14 cellular contexts compared by ENCODE assay signal in genomic region chr2:106996136-106996769, GRCh38.
A peak's percentile ranks its signal among the peaks of the same experiment; 100 is the strongest.
DNase-seq lines count a peak whose midpoint lies in the region; ATAC-seq and TF ChIP-seq lines count a peak whose summit lies in the region.
"Had no signal": no experiment of that assay in that cellular context is flagged by ENCODE, and none has a peak within 500 bp of the region (broad histone marks: within the 10 kb centered on the region; RNA-seq: fewer than 3 reads in every experiment).

No MANE protein-coding gene starts in this region.

- no peaks in the 10 kb centered on the region for H3K9me3 Mint-ChIP-seq in nephron

- H3K36me3 ChIP-seq in SK-N-SH (replicated peaks in 1 of 2; ENCODE audit: control insufficient read depth in 1 of 2, insufficient read depth in 2 of 2, low read length in 1 of 2) (no peaks in the 10 kb centered on the region), stomach (no peaks in the 10 kb centered on the region)
- H3K36me3 ChIP-seq: brain microvascular endothelial cell, pancreas, SJSA1, tibial nerve had no signal

- 78% methylated on average over 11 of the region's 11 CpGs for WGBS in SK-N-SH (ENCODE audit: low lambda C conversion rate)
- 57 to 63% (median 58%) methylated on average over 11 of the region's 11 CpGs for WGBS in stomach, 5 donors

- H3K9me2 ChIP-seq in SK-N-SH = no peaks in the 10 kb centered on the region

- H3F3A ChIP-seq in SK-N-SH (replicated peaks; ENCODE audit: insufficient read depth) = peaks cover 10% of the 10 kb centered on the region

- POLR2A ChIA-PET in SK-N-SH (lab: Yijun Ruan, JAX) = interaction anchor here (0.5 kb wide), 1 partner anchor 164 kb away, joined by 4 read pairs; no protein-coding TSS in a partner anchor

- H3K4me3 Mint-ChIP-seq in nephron = peak overlapping the region in 1 of 3 experiments; percentile 32

- CTCF ChIA-PET in SK-N-SH (lab: Yijun Ruan, JAX) = no interaction called here

- H3K27ac ChIP-seq in SK-N-SH (ENCODE audit: low read depth in 2 of 2, low read length in 1 of 2) (peak overlapping the region; percentile 10 to 25; a peak in 1 of 4 replicates), stomach (no peak overlapping the region)
- H3K27ac ChIP-seq: brain microvascular endothelial cell, pancreas, SJSA1, tibial nerve had no signal

- no peaks in the 10 kb centered on the region for H3K36me3 Mint-ChIP-seq in nephron (ENCODE audit: low read depth)

- H3K27me3 ChIP-seq in SK-N-SH (ENCODE audit: insufficient read depth) (no peaks in the 10 kb centered on the region), stomach (no peaks in the 10 kb centered on the region)
- H3K27me3 ChIP-seq: brain microvascular endothelial cell, pancreas, tibial nerve had no signal

- no peaks in the 10 kb centered on the region for H3K79me2 ChIP-seq in SK-N-SH (ENCODE audit: insufficient read depth)

- peak overlapping the region; percentile 11 to 75 (median 59) for H3K27ac Mint-ChIP-seq in nephron

- intact Hi-C loops in stomach (cut with DNase I; ENCODE audit: low total_unique reads) = no loop called here

- H3K4me1 Mint-ChIP-seq in nephron = peaks cover 48% of the 10 kb centered on the region

- no peaks in the 10 kb centered on the region for H3K9me3 ChIP-seq in SK-N-SH
- H3K9me3 ChIP-seq in stomach = no peaks in the 10 kb centered on the region
- H3K9me3 ChIP-seq: pancreas, SJSA1, tibial nerve had no signal

- peaks cover 13% of the 10 kb centered on the region for H3K27me3 Mint-ChIP-seq in nephron (ENCODE audit: low read depth)

- H3K9ac ChIP-seq in SK-N-SH = no peak overlapping the region

- no peak overlapping the region for H2AFZ ChIP-seq in SK-N-SH (ENCODE audit: low read depth)

- no peak for TF ChIP-seq POLR2A in stomach (IDR thresholded peaks at IDR 0.05)

- no peak for TF ChIP-seq RAD21 in SK-N-SH (IDR thresholded peaks at IDR 0.05; ENCODE audit: low read length)

- TF ChIP-seq EP300 in SK-N-SH (IDR thresholded peaks at IDR 0.05; ENCODE audit: borderline replicate concordance in 1 of 2, low read depth in 1 of 2, low read length in 1 of 2) = no peak
- no peak for TF ChIP-seq EP300 in stomach (IDR thresholded peaks at IDR 0.05)

- no peak for ATAC-seq in HG02938 (IDR thresholded peaks at IDR 0.05; ENCODE audit: unreplicated experiment)
- ATAC-seq: pancreas had no signal

- H3K4me3 ChIP-seq in SK-N-SH (ENCODE audit: low read depth in 2 of 2, low read length in 1 of 2) (no peak overlapping the region), stomach (no peak overlapping the region)
- H3K4me3 ChIP-seq: pancreas, SJSA1, tibial nerve had no signal

- no peaks in the 10 kb centered on the region for H4K20me1 ChIP-seq in SK-N-SH (ENCODE audit: insufficient read depth)

- TF ChIP-seq CTCF in SK-N-SH (IDR thresholded peaks at IDR 0.05) (no peak), nephron (IDR thresholded peaks at IDR 0.05; ENCODE audit: unreplicated experiment in 3 of 3) (no peak), stomach (IDR thresholded peaks at IDR 0.05) (no peak)

- peak; percentile 96 for DNase-seq in DMS53 (lab: John Stamatoyannopoulos, UW)
- DNase-seq in NCI-H2029 (lab: John Stamatoyannopoulos, UW) = peak; percentile 84
- DNase-seq in SK-N-SH = no peak
- no peak for DNase-seq in putamen (ENCODE audit: low spot score)
- no peak for DNase-seq in CD1c-positive myeloid dendritic cell (ENCODE audit: extremely low spot score)
- DNase-seq in stomach = no peak
- DNase-seq: activated naive CD4-positive, alpha-beta T cell; EL; pancreas had no signal

- peaks cover 8 to 9% of the 10 kb centered on the region in 2 experiments; a peak in 3 of 4 replicates for H3K4me1 ChIP-seq in SK-N-SH (ENCODE audit: control insufficient read depth in 1 of 2, insufficient read depth in 2 of 2, low read depth in 1 of 2, low read length in 1 of 2)
- H3K4me1 ChIP-seq in stomach = peaks cover 0 to 12% (median 2%) of the 10 kb centered on the region in 4 donors
- H3K4me1 ChIP-seq: pancreas had no signal

- H3K4me2 ChIP-seq in SK-N-SH = no peak overlapping the region

TF ChIP-seq in SK-N-SH, 30 proteins besides CTCF, POLR2A, EP300 and RAD21:
- TF ChIP-seq CHD2 (IDR thresholded peaks at IDR 0.05; ENCODE audit: low read length, partially characterized antibody) (no peak), USF2 (IDR thresholded peaks at IDR 0.05; ENCODE audit: borderline replicate concordance, low read depth, low read length) (no peak), RFX5 (IDR thresholded peaks at IDR 0.05; ENCODE audit: low read length) (no peak), NRF1 (IDR thresholded peaks at IDR 0.05; ENCODE audit: low read depth, low read length) (no peak), MAX (IDR thresholded peaks at IDR 0.05; ENCODE audit: low read depth) (no peak), TCF12 (IDR thresholded peaks at IDR 0.05) (no peak), RCOR1 (IDR thresholded peaks at IDR 0.05; ENCODE audit: low read length) (no peak)
- TF ChIP-seq, protein P1, sequence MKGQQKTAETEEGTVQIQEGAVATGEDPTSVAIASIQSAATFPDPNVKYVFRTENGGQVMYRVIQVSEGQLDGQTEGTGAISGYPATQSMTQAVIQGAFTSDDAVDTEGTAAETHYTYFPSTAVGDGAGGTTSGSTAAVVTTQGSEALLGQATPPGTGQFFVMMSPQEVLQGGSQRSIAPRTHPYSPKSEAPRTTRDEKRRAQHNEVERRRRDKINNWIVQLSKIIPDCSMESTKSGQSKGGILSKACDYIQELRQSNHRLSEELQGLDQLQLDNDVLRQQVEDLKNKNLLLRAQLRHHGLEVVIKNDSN (IDR thresholded peaks at IDR 0.05; ENCODE audit: borderline replicate concordance, low read depth) = no peak

Comparison
In these comparisons a context has a peak if more than half of its experiments do, and no peak if none do; other contexts are left out.
1. DNase-seq: peak in DMS53 (single experiment) and NCI-H2029 (single experiment); none in SK-N-SH (single experiment), putamen (single experiment), CD1c-positive myeloid dendritic cell (single experiment) and stomach (single experiment).
2. H3K27ac ChIP-seq: peak in SK-N-SH (2 of 2); none in stomach (0 of 5).